Comparison of ENCODE assay signal across 8 cellular contexts in genomic region chr3:108588616-108589015, GRCh38. TPM values are rescaled to one million over a fixed set of nuclear protein-coding genes. Genes with fewer than 3 reads are reported as not detected.
A peak's percentile ranks its signal among the peaks of the same experiment; 100 is the strongest.
DNase-seq lines count a peak whose midpoint lies in the region; ATAC-seq, FAIRE-seq and TF ChIP-seq lines count a peak whose summit lies in the region.

No MANE protein-coding gene starts in this region.

- no peak for ATAC-seq in naive thymus-derived CD8-positive, alpha-beta T cell

- FAIRE-seq in bronchial epithelial cell (lab: Jason Lieb, UNC) (no peak), RCC 7860 (lab: Jason Lieb, UNC) (no peak)

- H3K9me3 Mint-ChIP-seq in CD14-positive monocyte, result no peaks in the 10 kb centered on the region
- H3K9me3 Mint-ChIP-seq in naive thymus-derived CD8-positive, alpha-beta T cell, result no peaks in the 10 kb centered on the region

- peaks cover 30% of the 10 kb centered on the region for H3K4me1 Mint-ChIP-seq in CD14-positive monocyte
- peaks cover 17 to 44% (median 31%) of the 10 kb centered on the region in 4 donors for H3K4me1 Mint-ChIP-seq in naive thymus-derived CD8-positive, alpha-beta T cell

- intact Hi-C loops in CD14-positive monocyte (cut with micrococcal nuclease), result loop anchor here in 1 of 2 donors (10.0 kb wide), 1 partner anchor 364 kb away; the partner anchor contains the start of gene IFT57

- no peaks in the 10 kb centered on the region for H3K9me3 ChIP-seq in MG63

- DNase-seq in CD14-positive monocyte (ENCODE audit: low spot score), result no peak
- DNase-seq in MG63, result no peak
- peak; percentile 17 for DNase-seq in bronchial epithelial cell (ENCODE audit: low read depth)
- no peak for DNase-seq in naive thymus-derived CD8-positive, alpha-beta T cell
- no peak for DNase-seq in COR-L47 (lab: John Stamatoyannopoulos, UW)
- no peak for DNase-seq in RCC 7860 (ENCODE audit: low spot score)
- no peak for DNase-seq in hippocampal formation (lab: John Stamatoyannopoulos, UW)
- no peak for DNase-seq in NCI-H345 (lab: John Stamatoyannopoulos, UW)

- peak overlapping the region; percentile 81 for H3K4me3 ChIP-seq in MG63
- H3K4me3 ChIP-seq in bronchial epithelial cell (ENCODE audit: low read depth, low read length), result peak overlapping the region; percentile 52

- TF ChIP-seq CTCF in CD14-positive monocyte (IDR thresholded peaks at IDR 0.05), result no peak
- TF ChIP-seq CTCF in bronchial epithelial cell (IDR thresholded peaks at IDR 0.05; ENCODE audit: insufficient read depth, low read length, severe bottlenecking), result no peak

- peak overlapping the region; percentile 96 to 99 for H3K4me3 Mint-ChIP-seq in CD14-positive monocyte
- peak overlapping the region; percentile 95 to 100 (median 98) for H3K4me3 Mint-ChIP-seq in naive thymus-derived CD8-positive, alpha-beta T cell

- H3K27me3 Mint-ChIP-seq in CD14-positive monocyte (ENCODE audit: low read depth in 3 of 3), result peaks cover 0 to 1% (median 0%) of the 10 kb centered on the region in 3 donors
- no peaks in the 10 kb centered on the region for H3K27me3 Mint-ChIP-seq in naive thymus-derived CD8-positive, alpha-beta T cell

- POLR2A ChIA-PET in naive thymus-derived CD8-positive, alpha-beta T cell (lab: Charles Lee), result interaction anchor here (0.6 to 5.7 kb wide), 5 partner anchors 10 to 232 kb away, joined by 3 to 131 read pairs (median 5); no protein-coding TSS in a partner anchor

- no peaks in the 10 kb centered on the region for H3K27me3 ChIP-seq in MG63
- H3K27me3 ChIP-seq in bronchial epithelial cell (ENCODE audit: control insufficient read depth, insufficient read depth, low read length), result no peaks in the 10 kb centered on the region

- peak overlapping the region; percentile 97 to 100 (median 99) for H3K27ac Mint-ChIP-seq in CD14-positive monocyte
- H3K27ac Mint-ChIP-seq in naive thymus-derived CD8-positive, alpha-beta T cell, result peak overlapping the region; percentile 98 to 100 (median 99)

- H3K36me3 Mint-ChIP-seq in CD14-positive monocyte, result peaks cover 7 to 9% of the 10 kb centered on the region in 2 donors
- H3K36me3 Mint-ChIP-seq in naive thymus-derived CD8-positive, alpha-beta T cell, result peaks cover 0 to 5% (median 0%) of the 10 kb centered on the region in 3 donors

- H3K36me3 ChIP-seq in MG63 (peaks cover 30% of the 10 kb centered on the region), bronchial epithelial cell (ENCODE audit: control insufficient read depth, insufficient read depth, low read length) (no peaks in the 10 kb centered on the region)

RNA-seq across cellular contexts. Expression of gene CIP2A, which starts 0.6 kb away (rescaled TPM):
- polyA plus RNA-seq in CD14-positive monocyte, result 1 to 10 TPM; 1.3 to 5.0 TPM
- total RNA-seq in MG63 (2014; rRNA removed; shearing (Covaris generic); ENCODE audit: low replicate concordance), result 34.0 and 50.2 TPM in 2 replicates
- total RNA-seq in bronchial epithelial cell, result 0.79 and 1.5 TPM in 2 replicates
- 1 to 10 TPM; 4.8 to 7.8 TPM for total RNA-seq in naive thymus-derived CD8-positive, alpha-beta T cell
- 1 to 10 TPM; 1.7 to 2.9 (median 1.9) TPM for polyA plus RNA-seq in naive thymus-derived CD8-positive, alpha-beta T cell

RNA-seq across cellular contexts. Expression of gene DZIP3, which starts 0.9 kb away (rescaled TPM):
- polyA plus RNA-seq in CD14-positive monocyte, result 1 to 10 TPM in 1 of 2 donors, under 1 TPM in 1; 0.92 to 1.1 TPM
- total RNA-seq in MG63 (2014; rRNA removed; shearing (Covaris generic); ENCODE audit: low replicate concordance), result 4.4 and 5.4 TPM in 2 replicates
- total RNA-seq in bronchial epithelial cell, result 1.3 and 1.6 TPM in 2 replicates
- total RNA-seq in naive thymus-derived CD8-positive, alpha-beta T cell, result 10 to 100 TPM; 15.6 to 18.5 TPM
- 10 to 100 TPM in 2 of 3 donors, 1 to 10 TPM in 1; 8.9 to 22.5 (median 15.8) TPM for polyA plus RNA-seq in naive thymus-derived CD8-positive, alpha-beta T cell
